ENCODE assay signal across 8 cellular contexts in the genomic region with DNA sequence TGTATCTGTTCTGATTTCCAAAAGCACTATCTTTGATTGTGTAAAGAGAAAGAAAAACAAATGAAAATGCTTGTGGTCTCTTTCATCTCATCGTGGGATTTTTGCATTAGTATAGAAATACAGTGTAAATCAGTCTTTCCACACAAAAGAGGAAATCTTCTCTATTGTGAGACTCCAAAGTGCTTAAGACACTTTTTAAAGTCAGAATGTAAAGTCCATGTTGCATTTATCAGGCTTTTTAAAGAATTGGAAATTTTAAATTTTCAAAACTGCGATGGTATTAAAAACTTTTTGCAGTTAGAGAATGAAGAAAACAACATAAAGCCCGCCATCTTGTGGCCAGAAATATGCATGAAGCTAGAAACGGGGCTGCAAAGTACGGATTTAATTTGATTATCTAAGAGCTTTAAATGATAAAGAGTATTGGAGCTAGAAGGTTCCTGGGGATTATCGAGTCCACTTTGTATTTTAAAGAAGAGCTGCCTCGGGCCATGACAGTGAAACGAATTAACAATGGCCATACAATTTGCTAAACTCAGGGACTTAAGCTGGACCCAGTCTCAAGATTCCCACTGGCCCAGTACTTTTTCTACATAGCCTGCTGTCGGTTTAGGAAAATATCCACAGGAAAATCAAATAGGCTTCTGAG.
DNase-seq lines count a peak whose midpoint lies in the region; ATAC-seq and TF ChIP-seq lines count a peak whose summit lies in the region.

No MANE protein-coding gene starts in this region.

- H2AFZ ChIP-seq in fibroblast of lung (ENCODE audit: low read length), result no peak overlapping the region
- H2AFZ ChIP-seq in neuronal stem cell (ENCODE audit: low read length), result peak overlapping the region; percentile 79

- no CpG with 5 or more reads among the region's 9 CpGs for WGBS in neuronal stem cell (ENCODE audit: extremely low coverage in 2 of 2, insufficient read length in 2 of 2, insufficient replicate concordance in 1 of 2), 2 donors

- no peaks in the 10 kb centered on the region for H3K79me1 ChIP-seq in neuronal stem cell (ENCODE audit: low read depth, low read length)

- intact Hi-C loops in vagina (cut with DNase I), result no loop called here

- H3K23ac ChIP-seq in neuronal stem cell (ENCODE audit: low read depth, low read length, poor library complexity), result no peak overlapping the region

- no peak overlapping the region for H3K27ac ChIP-seq in fibroblast of lung (ENCODE audit: insufficient read depth, low read length)
- H3K27ac ChIP-seq in neuronal stem cell (replicated peaks; ENCODE audit: low read length), result no peak overlapping the region
- H3K27ac ChIP-seq in vagina, result no peak overlapping the region

- H4K20me1 ChIP-seq in fibroblast of lung (ENCODE audit: control insufficient read depth, extremely low read depth, insufficient read depth, low read length), result peaks cover 3% of the 10 kb centered on the region

- H2BK15ac ChIP-seq in neuronal stem cell (ENCODE audit: low read length), result no peak overlapping the region

- no peak overlapping the region for H2BK12ac ChIP-seq in neuronal stem cell (ENCODE audit: low read length)

- H4K91ac ChIP-seq in neuronal stem cell (ENCODE audit: low read depth, low read length, poor library complexity), result no peak overlapping the region

- H3K4me3 ChIP-seq in fibroblast of lung (replicated peaks in 1 of 4; ENCODE audit: control extremely low read depth in 1 of 4, insufficient read depth in 1 of 4, low read depth in 3 of 4, low read length in 4 of 4), result peak overlapping the region in 2 of 4 experiments; percentile 0 to 42
- no peak overlapping the region for H3K4me3 ChIP-seq in neuronal stem cell (ENCODE audit: low read length in 2 of 2)
- H3K4me3 ChIP-seq in vagina, result no peak overlapping the region

- H3K4me1 ChIP-seq in fibroblast of lung (ENCODE audit: control insufficient read depth, extremely low read depth, insufficient read depth, low read length), result no peaks in the 10 kb centered on the region
- H3K4me1 ChIP-seq in neuronal stem cell (ENCODE audit: control insufficient read depth in 2 of 2, insufficient read depth in 1 of 2, low read depth in 1 of 2, low read length in 2 of 2), result no peaks in the 10 kb centered on the region
- no peaks in the 10 kb centered on the region for H3K4me1 ChIP-seq in vagina

- DNase-seq in Caki2 (ENCODE audit: low read depth) (peak; percentile 45), NCI-H2196 treated with DMSO at 0.1 percent for 48 hours (lab: John Stamatoyannopoulos, UW; ENCODE audit: unreplicated experiment) (peak; percentile 1), fibroblast of lung (ENCODE audit: low read depth in 2 of 2) (peak; percentile 36 to 72), neuronal stem cell (ENCODE audit: low spot score) (peak; percentile 29), vagina (ENCODE audit: extremely low spot score in 2 of 2) (no peak)
- peak; percentile 9 for DNase-seq in activated CD8-positive, alpha-beta memory T cell treated with anti-CD3 and anti-CD28 coated beads, Interleukin-2, amount 50 U/mL, for 24 hours (ENCODE audit: extremely low read depth)

- H3K9ac ChIP-seq in fibroblast of lung (ENCODE audit: insufficient read depth, low read length) (no peak overlapping the region), neuronal stem cell (ENCODE audit: low read depth, low read length, poor library complexity) (no peak overlapping the region)

- H3K4ac ChIP-seq in neuronal stem cell (ENCODE audit: low read length), result no peak overlapping the region

- H3K9me3 ChIP-seq in fibroblast of lung (ENCODE audit: control insufficient read depth, insufficient read depth, low read depth, low read length) (no peaks in the 10 kb centered on the region), neuronal stem cell (replicated peaks in 1 of 2; ENCODE audit: control insufficient read depth in 2 of 2, insufficient read depth in 1 of 2, low read depth in 1 of 2, low read length in 2 of 2) (no peaks in the 10 kb centered on the region), vagina (no peaks in the 10 kb centered on the region)

- H4K8ac ChIP-seq in neuronal stem cell (ENCODE audit: low read depth, low read length), result no peak overlapping the region

- peak overlapping the region; percentile 87 for H3K4me2 ChIP-seq in fibroblast of lung (ENCODE audit: extremely low read depth, insufficient read depth, low read length)
- no peak overlapping the region for H3K4me2 ChIP-seq in neuronal stem cell (ENCODE audit: insufficient read depth, low read length, poor library complexity, severe bottlenecking)

- ATAC-seq in GM21786 (IDR thresholded peaks at IDR 0.05; ENCODE audit: unreplicated experiment), result peak; percentile 66
- no peak for ATAC-seq in GM19452 (IDR thresholded peaks at IDR 0.05; ENCODE audit: unreplicated experiment)

- TF ChIP-seq POLR2A in vagina (IDR thresholded peaks at IDR 0.05), result no peak

- H2BK120ac ChIP-seq in neuronal stem cell (ENCODE audit: low read depth, low read length), result no peak overlapping the region

- H3K79me2 ChIP-seq in fibroblast of lung (ENCODE audit: control insufficient read depth, insufficient read depth, low read length), result no peaks in the 10 kb centered on the region

- H2AK5ac ChIP-seq in neuronal stem cell (ENCODE audit: low read depth, low read length), result no peak overlapping the region

- TF ChIP-seq CTCF in fibroblast of lung (conservative IDR thresholded peaks at IDR 0.05 in 1 of 2, IDR thresholded peaks at IDR 0.05 in 1 of 2; ENCODE audit: low read depth in 1 of 2, low read length in 2 of 2), result peak; percentile 49 to 63
- TF ChIP-seq CTCF in vagina (IDR thresholded peaks at IDR 0.05), result peak; percentile 38 to 56 (median 49)

- H3K36me3 ChIP-seq in fibroblast of lung (ENCODE audit: control insufficient read depth, insufficient read depth, low read length) (no peaks in the 10 kb centered on the region), neuronal stem cell (replicated peaks in 1 of 2; ENCODE audit: control insufficient read depth in 2 of 2, insufficient read depth in 2 of 2, low read length in 2 of 2) (no peaks in the 10 kb centered on the region), vagina (no peaks in the 10 kb centered on the region)

- in situ Hi-C loops in Caki2 (cut with HindIII; ENCODE audit: low pct_unique_long_range_greater_than_20kb, low sequenced_read_pairs), result no loop called here

- no peak overlapping the region for H3K14ac ChIP-seq in neuronal stem cell (ENCODE audit: low read length)

- H3K18ac ChIP-seq in neuronal stem cell (ENCODE audit: low read length), result no peak overlapping the region

- H2BK5ac ChIP-seq in neuronal stem cell (ENCODE audit: low read length), result no peak overlapping the region

- H3K27me3 ChIP-seq in fibroblast of lung (ENCODE audit: control insufficient read depth, insufficient read depth, low read length) (no peaks in the 10 kb centered on the region), neuronal stem cell (ENCODE audit: control insufficient read depth in 3 of 3, insufficient read depth in 3 of 3, low read depth in 1 of 3, low read length in 3 of 3) (no peaks in the 10 kb centered on the region), vagina (no peaks in the 10 kb centered on the region)

Comparison
In these comparisons a context has a peak if more than half of its experiments do, and no peak if none do; other contexts are left out.
1. DNase-seq: peak in Caki2 (single experiment), NCI-H2196 treated with DMSO at 0.1 percent for 48 hours (single experiment), activated CD8-positive, alpha-beta memory T cell treated with anti-CD3 and anti-CD28 coated beads, Interleukin-2, amount 50 U/mL, for 24 hours (single experiment), fibroblast of lung (2 of 2) and neuronal stem cell (single experiment); none in vagina (0 of 2).